8 cellular contexts compared by ENCODE assay signal in genomic region chrX:18377802-18378201, GRCh38. TPM values are rescaled to one million over a fixed set of nuclear protein-coding genes. Genes with fewer than 3 reads are reported as not detected.
DNase-seq lines count a peak whose midpoint lies in the region; ATAC-seq and TF ChIP-seq lines count a peak whose summit lies in the region.
"Had no signal": no experiment of that assay in that cellular context is flagged by ENCODE, and none has a peak within 500 bp of the region (broad histone marks: within the 10 kb centered on the region; RNA-seq: fewer than 3 reads in every experiment).

No MANE protein-coding gene starts in this region.

- no peak overlapping the region for H3K4me2 ChIP-seq in parathyroid adenoma (ENCODE audit: low read length)

- H3K9me3 Mint-ChIP-seq in effector memory CD8-positive, alpha-beta T cell = no peaks in the 10 kb centered on the region
- H3K9me3 Mint-ChIP-seq: T-helper 1 cell treated with Interleukin-12 subunit alpha and Interleukin-12 subunit beta and Interleukin-4 antibody, amounts not matched to agents 30 μg/mL and 1 μg/mL, for 36 hours had no signal

- H3K27me3 ChIP-seq in parathyroid adenoma (ENCODE audit: control insufficient read depth, insufficient read depth, low read length) = no peaks in the 10 kb centered on the region

- ATAC-seq in effector memory CD8-positive, alpha-beta T cell (replicated peaks) = peak; percentile 46
- no peak for ATAC-seq in HG02571 (IDR thresholded peaks at IDR 0.05; ENCODE audit: unreplicated experiment)

- no peak overlapping the region for H3K9ac ChIP-seq in parathyroid adenoma

- no peak overlapping the region for H3K27ac Mint-ChIP-seq in effector memory CD8-positive, alpha-beta T cell
- H3K27ac Mint-ChIP-seq: T-helper 1 cell treated with Interleukin-12 subunit alpha and Interleukin-12 subunit beta and Interleukin-4 antibody, amounts not matched to agents 30 μg/mL and 1 μg/mL, for 36 hours had no signal

- H3K36me3 Mint-ChIP-seq in effector memory CD8-positive, alpha-beta T cell (ENCODE audit: insufficient read depth) = no peaks in the 10 kb centered on the region

- H3K4me3 Mint-ChIP-seq in effector memory CD8-positive, alpha-beta T cell = peak overlapping the region; percentile 14 to 31
- H3K4me3 Mint-ChIP-seq: T-helper 1 cell treated with Interleukin-12 subunit alpha and Interleukin-12 subunit beta and Interleukin-4 antibody, amounts not matched to agents 30 μg/mL and 1 μg/mL, for 36 hours had no signal

- peak; percentile 19 for DNase-seq in Daoy (ENCODE audit: low read depth)
- DNase-seq in HT-29 (ENCODE audit: low spot score) = peak; percentile 46
- peak; percentile 28 for DNase-seq in SK-N-DZ (ENCODE audit: low spot score)
- peak in 2 of 3 experiments; percentile 1 for DNase-seq in effector memory CD8-positive, alpha-beta T cell
- DNase-seq in germinal center (ENCODE audit: low spot score) = no peak

- H3K9me3 ChIP-seq in parathyroid adenoma (ENCODE audit: control insufficient read depth, low read length) = no peaks in the 10 kb centered on the region

- no peaks in the 10 kb centered on the region for H3K79me2 ChIP-seq in parathyroid adenoma

- H3K27ac ChIP-seq in parathyroid adenoma = no peak overlapping the region

- peaks cover 0 to 5% of the 10 kb centered on the region in 2 donors for H3K27me3 Mint-ChIP-seq in effector memory CD8-positive, alpha-beta T cell

- peak; percentile 54 for TF ChIP-seq CTCF in parathyroid adenoma (IDR thresholded peaks at IDR 0.05)

- no peaks in the 10 kb centered on the region for H3K36me3 ChIP-seq in parathyroid adenoma (ENCODE audit: control insufficient read depth, insufficient read depth, low read length)

- H2AFZ ChIP-seq in parathyroid adenoma = no peak overlapping the region

- no peak overlapping the region for H3K4me3 ChIP-seq in parathyroid adenoma (ENCODE audit: low read depth, low read length)

- peaks cover 0 to 2% of the 10 kb centered on the region in 2 donors for H3K4me1 Mint-ChIP-seq in effector memory CD8-positive, alpha-beta T cell (ENCODE audit: low read depth in 2 of 2)

- H3K4me1 ChIP-seq in parathyroid adenoma = no peaks in the 10 kb centered on the region

RNA-seq across cellular contexts. Expression of gene SCML2, which starts 23.3 kb away (rescaled TPM):
- 4.5 and 5.0 TPM in 2 replicates for total RNA-seq in Daoy (2014; rRNA removed; shearing (Covaris generic))
- total RNA-seq in HT-29 (2014; rRNA removed; shearing (Covaris generic)) = 0.47 and 0.66 TPM in 2 replicates
- polyA plus RNA-seq in SK-N-DZ (2014; cell fraction: cytosol; rRNA removed) = 30.8 and 38.8 TPM in 2 replicates
- polyA plus RNA-seq in SK-N-DZ (2014; cell fraction: nucleus; rRNA removed) = 15.0 and 21.2 TPM in 2 replicates

RNA-seq across cellular contexts. Expression of gene CDKL5, which starts 47.6 kb away (rescaled TPM):
- total RNA-seq in Daoy (2014; rRNA removed; shearing (Covaris generic)) = 0.98 and 2.1 TPM in 2 replicates
- total RNA-seq in HT-29 (2014; rRNA removed; shearing (Covaris generic)) = 1.6 and 3.2 TPM in 2 replicates
- polyA plus RNA-seq in SK-N-DZ (2014; cell fraction: cytosol; rRNA removed) = 1.0 and 1.6 TPM in 2 replicates
- polyA plus RNA-seq in SK-N-DZ (2014; cell fraction: nucleus; rRNA removed) = 2.0 and 3.9 TPM in 2 replicates
